ENCODE assay signal across 1 cellular context in the genomic region with DNA sequence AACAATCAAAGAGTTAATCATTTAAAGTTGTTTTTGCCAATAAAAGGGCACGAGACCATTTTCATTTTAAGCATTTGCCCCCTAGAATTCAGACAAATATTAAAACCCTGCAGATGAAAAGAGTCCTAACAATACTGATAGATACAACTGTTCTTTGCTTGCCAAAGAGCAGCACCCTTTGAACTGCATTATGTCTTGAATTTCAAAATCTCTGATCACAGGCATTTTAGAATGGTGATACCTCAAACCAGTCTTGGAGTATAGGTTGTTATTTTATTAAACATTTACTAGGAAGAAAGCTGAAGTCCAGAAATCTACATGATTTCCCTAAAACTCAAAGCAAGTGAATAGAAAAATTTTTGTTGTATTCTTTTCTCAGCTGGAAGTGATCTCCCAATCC.
TF ChIP-seq lines count a peak whose summit lies in the region.

No MANE protein-coding gene starts in this region.

TF ChIP-seq in A549, 52 proteins besides CTCF, POLR2A, EP300 and RAD21 (continued from another document):
- TF ChIP-seq, protein P1, sequence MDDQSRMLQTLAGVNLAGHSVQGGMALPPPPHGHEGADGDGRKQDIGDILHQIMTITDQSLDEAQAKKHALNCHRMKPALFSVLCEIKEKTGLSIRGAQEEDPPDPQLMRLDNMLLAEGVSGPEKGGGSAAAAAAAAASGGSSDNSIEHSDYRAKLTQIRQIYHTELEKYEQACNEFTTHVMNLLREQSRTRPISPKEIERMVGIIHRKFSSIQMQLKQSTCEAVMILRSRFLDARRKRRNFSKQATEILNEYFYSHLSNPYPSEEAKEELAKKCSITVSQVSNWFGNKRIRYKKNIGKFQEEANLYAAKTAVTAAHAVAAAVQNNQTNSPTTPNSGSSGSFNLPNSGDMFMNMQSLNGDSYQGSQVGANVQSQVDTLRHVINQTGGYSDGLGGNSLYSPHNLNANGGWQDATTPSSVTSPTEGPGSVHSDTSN (IDR thresholded peaks at IDR 0.05) = no peak
- TF ChIP-seq CEBPB (IDR thresholded peaks at IDR 0.05) (no peak), CHD4 (IDR thresholded peaks at IDR 0.05; ENCODE audit: borderline replicate concordance) (no peak), RCOR1 (IDR thresholded peaks at IDR 0.05; ENCODE audit: low read depth, low read length) (no peak)
- TF ChIP-seq, protein P2, sequence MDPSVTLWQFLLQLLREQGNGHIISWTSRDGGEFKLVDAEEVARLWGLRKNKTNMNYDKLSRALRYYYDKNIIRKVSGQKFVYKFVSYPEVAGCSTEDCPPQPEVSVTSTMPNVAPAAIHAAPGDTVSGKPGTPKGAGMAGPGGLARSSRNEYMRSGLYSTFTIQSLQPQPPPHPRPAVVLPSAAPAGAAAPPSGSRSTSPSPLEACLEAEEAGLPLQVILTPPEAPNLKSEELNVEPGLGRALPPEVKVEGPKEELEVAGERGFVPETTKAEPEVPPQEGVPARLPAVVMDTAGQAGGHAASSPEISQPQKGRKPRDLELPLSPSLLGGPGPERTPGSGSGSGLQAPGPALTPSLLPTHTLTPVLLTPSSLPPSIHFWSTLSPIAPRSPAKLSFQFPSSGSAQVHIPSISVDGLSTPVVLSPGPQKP (IDR thresholded peaks at IDR 0.05; ENCODE audit: low read depth, low read length) = no peak
TF ChIP-seq in A549: peak in this region for 0.
